Comparison of ENCODE assay signal across 17 cellular contexts in the genomic region with DNA sequence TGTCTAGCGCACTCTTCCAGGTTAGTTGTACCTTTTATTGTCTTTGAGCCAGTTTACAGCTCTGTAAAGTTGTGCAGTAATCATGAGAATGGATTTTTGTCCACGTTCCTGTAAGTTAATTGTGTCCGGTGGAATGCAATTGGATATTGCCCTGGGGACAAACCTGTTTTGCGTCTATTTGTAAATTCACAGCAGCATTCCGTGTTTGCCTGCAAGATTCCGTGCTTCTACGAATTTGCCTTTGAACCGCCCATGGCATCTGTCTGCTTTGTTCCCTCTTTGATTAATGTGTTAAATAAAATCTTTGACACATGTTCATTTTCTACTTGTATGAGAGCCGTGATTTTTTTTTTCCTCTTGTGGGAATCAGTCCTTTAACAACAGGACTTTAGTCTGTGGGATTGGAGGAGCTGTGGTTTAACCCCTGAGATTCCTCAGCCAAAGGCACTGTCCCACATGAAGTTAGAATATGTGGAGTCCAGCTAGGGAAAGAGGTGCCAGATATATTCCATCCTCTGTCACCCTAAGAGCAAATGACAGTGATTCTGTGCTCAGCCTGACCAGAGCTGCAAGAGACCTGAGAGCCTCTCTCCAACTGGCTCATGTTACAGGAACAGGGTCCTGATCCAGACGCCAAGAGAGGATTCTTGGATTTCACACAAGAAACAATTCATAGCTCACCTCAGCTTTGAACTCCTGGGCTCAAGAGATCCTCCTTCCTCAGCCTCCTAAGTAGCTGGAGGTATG.
A peak's percentile ranks its signal among the peaks of the same experiment; 100 is the strongest.
DNase-seq lines count a peak whose midpoint lies in the region; ATAC-seq and TF ChIP-seq lines count a peak whose summit lies in the region.
"Had no signal": no experiment of that assay in that cellular context is flagged by ENCODE, and none has a peak within 500 bp of the region (broad histone marks: within the 10 kb centered on the region; RNA-seq: fewer than 3 reads in every experiment).

No MANE protein-coding gene starts in this region.

- peaks cover 7% of the 10 kb centered on the region; the same call in 1 of the 3 replicates for H3K36me3 Mint-ChIP-seq in GM23338 (ENCODE audit: low read depth)
- H3K36me3 Mint-ChIP-seq: activated naive CD4-positive, alpha-beta T cell treated with anti-CD3 and anti-CD28 coated beads, Interleukin-2, amount 10 ng/mL, durations not matched to agents 7 days and 5 days; stimulated activated naive B cell treated with anti-CD40 and anti-IgM and Interleukin-4, amounts not matched to agents 10 μg/mL and 1 μg/mL and 100 μg/mL, for 72 hours had no signal

- no peaks in the 10 kb centered on the region for H4K20me1 ChIP-seq in GM23338 (replicated peaks; ENCODE audit: insufficient read depth)

- peaks cover 39% of the 10 kb centered on the region for H3K4me1 Mint-ChIP-seq in GM23338
- H3K4me1 Mint-ChIP-seq: activated CD4-positive, alpha-beta T cell treated with anti-CD3 and anti-CD28 coated beads, Interleukin-2, amount 10 ng/mL, durations not matched to agents 7 days and 5 days; activated naive CD4-positive, alpha-beta T cell treated with anti-CD3 and anti-CD28 coated beads, Interleukin-2, amount 10 ng/mL, durations not matched to agents 7 days and 5 days; stimulated activated naive B cell treated with anti-CD40 and anti-IgM and Interleukin-4, amounts not matched to agents 10 μg/mL and 1 μg/mL and 100 μg/mL, for 72 hours had no signal

- TF ChIP-seq CTCF in GM23338 (conservative IDR thresholded peaks at IDR 0.05; ENCODE audit: low read depth in 2 of 2) (no peak), colonic mucosa (IDR thresholded peaks at IDR 0.05) (no peak), prostate gland (IDR thresholded peaks at IDR 0.05) (peak in 1 of 4 experiments; percentile 7)

- DNase-seq in GM23338 (ENCODE audit: low spot score): no peak
- peak; percentile 69 for DNase-seq in NCI-H460 (ENCODE audit: extremely low read depth, low read depth)
- DNase-seq in colonic mucosa: peak; percentile 36
- DNase-seq in prostate gland (ENCODE audit: low spot score): peak; percentile 66
- DNase-seq in NCI-H2081 treated with DMSO at 0.1 percent for 48 hours (lab: John Stamatoyannopoulos, UW): no peak
- DNase-seq in T1000 (lab: John Stamatoyannopoulos, UW): no peak
- DNase-seq in mucosa of gallbladder (ENCODE audit: low spot score): no peak
- DNase-seq: activated CD4-positive, alpha-beta T cell treated with anti-CD3 and anti-CD28 coated beads, Interleukin-2, amount 10 ng/mL, durations not matched to agents 7 days and 5 days; activated naive CD4-positive, alpha-beta T cell treated with anti-CD3 and anti-CD28 coated beads, Interleukin-2, amount 10 ng/mL, durations not matched to agents 7 days and 5 days; activated T-cell treated with anti-CD3 and anti-CD28 coated beads for 4 hours; hypothalamus; IMR-90; SHP77; stimulated activated naive B cell treated with anti-CD40 and anti-IgM and Interleukin-4, amounts not matched to agents 10 μg/mL and 1 μg/mL and 100 μg/mL, for 72 hours had no signal

- no peaks in the 10 kb centered on the region for H3K79me2 ChIP-seq in GM23338 (replicated peaks; ENCODE audit: insufficient read depth)
- H3K79me2 ChIP-seq: parathyroid adenoma had no signal

- no peak overlapping the region for H2AFZ ChIP-seq in GM23338
- H2AFZ ChIP-seq: parathyroid adenoma had no signal

- no peaks in the 10 kb centered on the region for H3K27me3 ChIP-seq in GM23338 (ENCODE audit: insufficient read depth)
- no peaks in the 10 kb centered on the region for H3K27me3 ChIP-seq in colonic mucosa
- H3K27me3 ChIP-seq in prostate gland (replicated peaks; ENCODE audit: insufficient read depth): no peaks in the 10 kb centered on the region

- no peak overlapping the region for H3K4me2 ChIP-seq in GM23338

- H3K9me3 Mint-ChIP-seq in GM23338: no peaks in the 10 kb centered on the region
- H3K9me3 Mint-ChIP-seq: activated CD4-positive, alpha-beta T cell treated with anti-CD3 and anti-CD28 coated beads, Interleukin-2, amount 10 ng/mL, durations not matched to agents 7 days and 5 days; activated naive CD4-positive, alpha-beta T cell treated with anti-CD3 and anti-CD28 coated beads, Interleukin-2, amount 10 ng/mL, durations not matched to agents 7 days and 5 days; stimulated activated naive B cell treated with anti-CD40 and anti-IgM and Interleukin-4, amounts not matched to agents 10 μg/mL and 1 μg/mL and 100 μg/mL, for 72 hours had no signal

- H3K9me3 ChIP-seq in colonic mucosa (no peaks in the 10 kb centered on the region), prostate gland (no peaks in the 10 kb centered on the region)

- H3K4me3 Mint-ChIP-seq in GM23338: no peak overlapping the region
- H3K4me3 Mint-ChIP-seq: activated CD4-positive, alpha-beta T cell treated with anti-CD3 and anti-CD28 coated beads, Interleukin-2, amount 10 ng/mL, durations not matched to agents 7 days and 5 days; activated naive CD4-positive, alpha-beta T cell treated with anti-CD3 and anti-CD28 coated beads, Interleukin-2, amount 10 ng/mL, durations not matched to agents 7 days and 5 days; stimulated activated naive B cell treated with anti-CD40 and anti-IgM and Interleukin-4, amounts not matched to agents 10 μg/mL and 1 μg/mL and 100 μg/mL, for 72 hours had no signal

- no peak for TF ChIP-seq POLR2A in prostate gland (IDR thresholded peaks at IDR 0.05)

- no peaks in the 10 kb centered on the region for H3K9me2 ChIP-seq in GM23338 (ENCODE audit: insufficient read depth)

- H3F3A ChIP-seq in GM23338 (replicated peaks; ENCODE audit: low read depth): 0 out of 2 replicates have a peak, but pooled peaks cover 7% of the 10 kb centered on the region

- H3K4me1 ChIP-seq in GM23338 (ENCODE audit: insufficient read depth): peaks cover 18% of the 10 kb centered on the region
- no peaks in the 10 kb centered on the region for H3K4me1 ChIP-seq in colonic mucosa
- peaks cover 4% of the 10 kb centered on the region for H3K4me1 ChIP-seq in prostate gland (replicated peaks)
- H3K4me1 ChIP-seq: parathyroid adenoma, tibial nerve had no signal

- no peak overlapping the region for H3K27ac Mint-ChIP-seq in GM23338
- H3K27ac Mint-ChIP-seq: activated CD4-positive, alpha-beta T cell treated with anti-CD3 and anti-CD28 coated beads, Interleukin-2, amount 10 ng/mL, durations not matched to agents 7 days and 5 days; activated naive CD4-positive, alpha-beta T cell treated with anti-CD3 and anti-CD28 coated beads, Interleukin-2, amount 10 ng/mL, durations not matched to agents 7 days and 5 days; stimulated activated naive B cell treated with anti-CD40 and anti-IgM and Interleukin-4, amounts not matched to agents 10 μg/mL and 1 μg/mL and 100 μg/mL, for 72 hours had no signal

- no peak overlapping the region for H3K9ac ChIP-seq in colonic mucosa (ENCODE audit: low read depth in 2 of 2, low read length in 2 of 2)
- H3K9ac ChIP-seq: parathyroid adenoma had no signal

- no peak overlapping the region for H3K4me3 ChIP-seq in GM23338
- H3K4me3 ChIP-seq in colonic mucosa: no peak overlapping the region
- H3K4me3 ChIP-seq in prostate gland: no peak overlapping the region
- H3K4me3 ChIP-seq: tibial nerve had no signal

- peaks cover 6% of the 10 kb centered on the region for H3K27me3 Mint-ChIP-seq in GM23338 (ENCODE audit: insufficient read depth, low read depth, poor library complexity)
- H3K27me3 Mint-ChIP-seq: activated CD4-positive, alpha-beta T cell treated with anti-CD3 and anti-CD28 coated beads, Interleukin-2, amount 10 ng/mL, durations not matched to agents 7 days and 5 days had no signal

- no peaks in the 10 kb centered on the region for H3K36me3 ChIP-seq in GM23338 (ENCODE audit: insufficient read depth)
- no peaks in the 10 kb centered on the region for H3K36me3 ChIP-seq in colonic mucosa
- H3K36me3 ChIP-seq in prostate gland: no peaks in the 10 kb centered on the region
- H3K36me3 ChIP-seq: tibial nerve had no signal

- 13% methylated on average over 10 of the region's 10 CpGs for WGBS in prostate gland

- intact Hi-C loops in colonic mucosa (cut with DNase I): no loop called here
- intact Hi-C loops in prostate gland (cut with DNase I): no loop called here

- ATAC-seq in GM23338 (no peak), GM18858 (IDR thresholded peaks at IDR 0.05; ENCODE audit: unreplicated experiment) (no peak)
- ATAC-seq: stimulated activated naive B cell treated with anti-CD40 and anti-IgM and Interleukin-4, amounts not matched to agents 10 μg/mL and 1 μg/mL and 100 μg/mL, for 72 hours had no signal

- H3K27ac ChIP-seq in GM23338 (ENCODE audit: low read depth): peak overlapping the region; percentile 78
- H3K27ac ChIP-seq in colonic mucosa: no peak overlapping the region
- no peak overlapping the region for H3K27ac ChIP-seq in prostate gland
- H3K27ac ChIP-seq: parathyroid adenoma, tibial nerve had no signal

TF ChIP-seq in GM23338, 12 proteins besides CTCF, POLR2A, EP300 and RAD21 (continues in another document):
- TF ChIP-seq, protein P1, sequence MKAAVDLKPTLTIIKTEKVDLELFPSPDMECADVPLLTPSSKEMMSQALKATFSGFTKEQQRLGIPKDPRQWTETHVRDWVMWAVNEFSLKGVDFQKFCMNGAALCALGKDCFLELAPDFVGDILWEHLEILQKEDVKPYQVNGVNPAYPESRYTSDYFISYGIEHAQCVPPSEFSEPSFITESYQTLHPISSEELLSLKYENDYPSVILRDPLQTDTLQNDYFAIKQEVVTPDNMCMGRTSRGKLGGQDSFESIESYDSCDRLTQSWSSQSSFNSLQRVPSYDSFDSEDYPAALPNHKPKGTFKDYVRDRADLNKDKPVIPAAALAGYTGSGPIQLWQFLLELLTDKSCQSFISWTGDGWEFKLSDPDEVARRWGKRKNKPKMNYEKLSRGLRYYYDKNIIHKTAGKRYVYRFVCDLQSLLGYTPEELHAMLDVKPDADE (IDR thresholded peaks at IDR 0.05): no peak
- TF ChIP-seq STAT1 (IDR thresholded peaks at IDR 0.05; ENCODE audit: unreplicated experiment) (no peak), NANOG (IDR thresholded peaks at IDR 0.05; ENCODE audit: borderline replicate concordance) (no peak), CREB1 (CRISPR knock-in tag; IDR thresholded peaks at IDR 0.05; ENCODE audit: low read depth) (no peak)

Comparison
In these comparisons a context has a peak if more than half of its experiments do, and no peak if none do; other contexts are left out.
1. DNase-seq: peak in NCI-H460 (single experiment), colonic mucosa (single experiment) and prostate gland (single experiment); none in GM23338 (single experiment), NCI-H2081 treated with DMSO at 0.1 percent for 48 hours (single experiment), T1000 (single experiment) and mucosa of gallbladder (single experiment).